ENCODE assay signal across 9 cellular contexts in genomic region chr22:38032681-38033521, GRCh38. TPM values are rescaled to one million over a fixed set of nuclear protein-coding genes. Genes with fewer than 3 reads are reported as not detected.
A peak's percentile ranks its signal among the peaks of the same experiment; 100 is the strongest.
DNase-seq lines count a peak whose midpoint lies in the region; TF ChIP-seq lines count a peak whose summit lies in the region.
"Had no signal": no experiment of that assay in that cellular context is flagged by ENCODE, and none has a peak within 500 bp of the region (broad histone marks: within the 10 kb centered on the region; RNA-seq: fewer than 3 reads in every experiment).

No MANE protein-coding gene starts in this region.

- H3K27ac Mint-ChIP-seq in endothelial cell (ENCODE audit: unreplicated experiment), result no peak overlapping the region

- H3K9me3 Mint-ChIP-seq in endothelial cell (ENCODE audit: unreplicated experiment), result no peaks in the 10 kb centered on the region

- DNase-seq in AG10803 (ENCODE audit: low read depth) (peak; percentile 68), breast epithelium (ENCODE audit: low spot score in 2 of 2) (no peak), COLO829 (ENCODE audit: low spot score) (no peak), T-helper 1 cell (no peak), T-helper 2 cell (no peak), endothelial cell (ENCODE audit: low spot score) (no peak)
- DNase-seq: DMS153 had no signal

- peaks cover 20% of the 10 kb centered on the region for H3K27me3 Mint-ChIP-seq in endothelial cell (ENCODE audit: unreplicated experiment)

- no peak for TF ChIP-seq RAD21 in Ishikawa (IDR thresholded peaks at IDR 0.05; ENCODE audit: low read depth)

- H3K9me3 ChIP-seq in breast epithelium, result no peaks in the 10 kb centered on the region
- H3K9me3 ChIP-seq in muscle layer of duodenum (ENCODE audit: control insufficient read depth in 1 of 2, low read length in 2 of 2), result no peaks in the 10 kb centered on the region

- H3K36me3 ChIP-seq in breast epithelium, result no peaks in the 10 kb centered on the region
- H3K36me3 ChIP-seq in muscle layer of duodenum (ENCODE audit: control insufficient read depth in 1 of 2, insufficient read depth in 2 of 2, low read length in 2 of 2), result no peaks in the 10 kb centered on the region

- no peak overlapping the region for H3K4me3 ChIP-seq in AG10803 (ENCODE audit: low read length)
- H3K4me3 ChIP-seq in breast epithelium, result peak overlapping the region in 1 of 3 donors; percentile 35
- no peak overlapping the region for H3K4me3 ChIP-seq in muscle layer of duodenum (ENCODE audit: low read depth in 1 of 2, low read length in 2 of 2)

- no peak for TF ChIP-seq EP300 in Ishikawa (IDR thresholded peaks at IDR 0.05; ENCODE audit: borderline replicate concordance)

- no peaks in the 10 kb centered on the region for H3K27me3 ChIP-seq in breast epithelium
- no peaks in the 10 kb centered on the region for H3K27me3 ChIP-seq in muscle layer of duodenum (ENCODE audit: low read depth, low read length)

- TF ChIP-seq CTCF in AG10803 (conservative IDR thresholded peaks at IDR 0.05; ENCODE audit: low read length) (no peak), breast epithelium (IDR thresholded peaks at IDR 0.05) (no peak), endothelial cell (IDR thresholded peaks at IDR 0.05; ENCODE audit: unreplicated experiment) (no peak)

- intact Hi-C loops in breast epithelium (cut with DNase I; ENCODE audit: low total_unique reads), result loop anchor here (10.0 kb wide), 1 partner anchor 48 kb away; the partner anchor contains the start of gene SOX10

- TF ChIP-seq POLR2A in breast epithelium (IDR thresholded peaks at IDR 0.05), result no peak

- no peaks in the 10 kb centered on the region for H3K36me3 Mint-ChIP-seq in endothelial cell (ENCODE audit: low read depth, unreplicated experiment)

- peaks cover 12% of the 10 kb centered on the region for H3K4me1 Mint-ChIP-seq in endothelial cell (ENCODE audit: unreplicated experiment)

- peak overlapping the region; percentile 96 for H3K27ac ChIP-seq in breast epithelium
- H3K27ac ChIP-seq in muscle layer of duodenum (ENCODE audit: low read length), result peak overlapping the region; percentile 29

- H3K4me1 ChIP-seq in breast epithelium (peaks cover 15 to 34% of the 10 kb centered on the region in 2 donors), muscle layer of duodenum (ENCODE audit: control insufficient read depth in 1 of 2, insufficient read depth in 2 of 2, low read length in 2 of 2) (peaks cover 5 to 20% of the 10 kb centered on the region in 2 donors)

- H3K4me3 Mint-ChIP-seq in endothelial cell (ENCODE audit: unreplicated experiment), result no peak overlapping the region

TF ChIP-seq in Ishikawa, 13 proteins besides CTCF, POLR2A, EP300 and RAD21:
- TF ChIP-seq TEAD4 (IDR thresholded peaks at IDR 0.05) (no peak), REST (IDR thresholded peaks at IDR 0.05; ENCODE audit: low read depth) (no peak), NFIC (IDR thresholded peaks at IDR 0.05) (no peak), CEBPB (IDR thresholded peaks at IDR 0.05) (peak; percentile 88), FOXM1 (IDR thresholded peaks at IDR 0.05; ENCODE audit: borderline replicate concordance, low read depth) (no peak), USF1 (IDR thresholded peaks at IDR 0.05) (no peak), EGR1 (IDR thresholded peaks at IDR 0.05) (no peak), ZBTB7A (IDR thresholded peaks at IDR 0.05; ENCODE audit: low read depth) (no peak)

RNA-seq across cellular contexts. Expression of gene PICK1, which starts 24.3 kb away (rescaled TPM):
- total RNA-seq in breast epithelium (10 to 100 TPM; 42.0 to 61.3 (median 49.9) TPM), endothelial cell (ENCODE audit: unreplicated experiment) (24.1 TPM)

RNA-seq across cellular contexts. Expression of gene SOX10, which starts 48.5 kb away (rescaled TPM):
- total RNA-seq in breast epithelium (100 to 1,000 TPM in 1 of 3 donors, 10 to 100 TPM in 1, under 1 TPM in 1; 0.16 to 101 (median 24.9) TPM), endothelial cell (ENCODE audit: unreplicated experiment) (0.08 TPM)

RNA-seq across cellular contexts. Expression of gene SLC16A8, which starts 51.1 kb away (rescaled TPM):
- total RNA-seq in breast epithelium (1 to 10 TPM in 1 of 3 donors, under 1 TPM in 1, not detected in 1; 0.33 to 1.3 TPM), endothelial cell (ENCODE audit: unreplicated experiment) (not detected)
